In the genomic region with DNA sequence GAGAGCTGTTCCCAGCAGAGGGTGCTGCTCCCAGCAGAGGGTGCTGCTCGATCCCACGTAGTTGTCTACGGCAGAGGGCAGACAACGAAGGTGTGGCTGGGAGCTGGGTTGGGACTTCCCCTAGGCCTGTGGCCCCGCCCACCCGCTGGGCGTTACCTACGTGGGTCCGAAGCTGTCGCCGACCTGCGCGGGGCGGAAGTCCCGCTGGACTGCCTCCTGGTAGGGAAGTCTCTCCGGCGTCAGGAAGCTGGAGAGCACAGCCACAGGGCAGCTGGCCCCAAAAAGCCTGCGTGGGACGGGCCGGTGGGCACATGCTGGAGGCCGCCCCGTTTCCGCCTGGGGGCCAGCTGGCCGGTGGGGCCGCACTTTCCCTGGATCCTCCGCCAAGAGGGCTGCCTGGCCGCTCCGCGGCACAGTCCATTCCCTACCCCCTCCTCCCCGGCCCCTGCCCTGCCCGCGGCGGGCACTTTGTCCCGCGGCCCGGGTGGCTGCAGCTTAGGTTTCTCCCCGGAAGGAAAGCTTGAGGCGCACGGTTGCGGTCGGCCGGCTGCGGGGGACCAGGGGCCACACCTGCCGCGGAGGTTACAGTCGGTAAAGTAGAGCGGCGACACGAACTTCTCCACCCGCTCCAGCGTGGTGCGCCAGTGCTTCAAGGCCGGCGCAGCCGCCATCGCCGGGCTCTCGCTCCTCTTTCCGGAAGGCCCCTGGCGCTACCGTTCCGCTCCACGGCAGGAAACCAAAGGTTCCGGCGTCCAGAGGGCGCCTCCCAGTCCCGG, we compare ENCODE assay signal across 1 cellular context.
TF ChIP-seq lines count a peak whose summit lies in the region.

A gene (minus strand): TSS at position 695 of the 776 bp plus-strand sequence. CDS start 24 bp downstream, at position 671.

TF ChIP-seq in HepG2, 621 proteins besides CTCF, POLR2A, EP300 and RAD21 (continued from another document and continues in another):
- TF ChIP-seq, protein P1, sequence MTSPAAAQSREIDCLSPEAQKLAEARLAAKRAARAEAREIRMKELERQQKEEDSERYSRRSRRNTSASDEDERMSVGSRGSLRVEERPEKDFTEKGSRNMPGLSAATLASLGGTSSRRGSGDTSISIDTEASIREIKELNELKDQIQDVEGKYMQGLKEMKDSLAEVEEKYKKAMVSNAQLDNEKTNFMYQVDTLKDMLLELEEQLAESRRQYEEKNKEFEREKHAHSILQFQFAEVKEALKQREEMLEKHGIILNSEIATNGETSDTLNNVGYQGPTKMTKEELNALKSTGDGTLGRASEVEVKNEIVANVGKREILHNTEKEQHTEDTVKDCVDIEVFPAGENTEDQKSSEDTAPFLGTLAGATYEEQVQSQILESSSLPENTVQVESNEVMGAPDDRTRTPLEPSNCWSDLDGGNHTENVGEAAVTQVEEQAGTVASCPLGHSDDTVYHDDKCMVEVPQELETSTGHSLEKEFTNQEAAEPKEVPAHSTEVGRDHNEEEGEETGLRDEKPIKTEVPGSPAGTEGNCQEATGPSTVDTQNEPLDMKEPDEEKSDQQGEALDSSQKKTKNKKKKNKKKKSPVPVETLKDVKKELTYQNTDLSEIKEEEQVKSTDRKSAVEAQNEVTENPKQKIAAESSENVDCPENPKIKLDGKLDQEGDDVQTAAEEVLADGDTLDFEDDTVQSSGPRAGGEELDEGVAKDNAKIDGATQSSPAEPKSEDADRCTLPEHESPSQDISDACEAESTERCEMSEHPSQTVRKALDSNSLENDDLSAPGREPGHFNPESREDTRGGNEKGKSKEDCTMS (CRISPR knock-in tag; conservative IDR thresholded peaks at IDR 0.05): 0 out of 2 replicates have a peak, but pooled peaks have one; percentile 52
- TF ChIP-seq CCDC6 (CRISPR knock-in tag; IDR thresholded peaks at IDR 0.05) (peak; percentile 36; the same call in 1 of the 2 replicates), FOXK1 (CRISPR knock-in tag; IDR thresholded peaks at IDR 0.05; ENCODE audit: borderline replicate concordance, low read depth) (peak; percentile 79), U2AF2 (IDR thresholded peaks at IDR 0.05; ENCODE audit: low read depth, low read length) (no peak), ZNF761 (CRISPR knock-in tag; conservative IDR thresholded peaks at IDR 0.05) (peak; percentile 88), FOXK2 (IDR thresholded peaks at IDR 0.05) (no peak), NR1H2 (CRISPR knock-in tag; IDR thresholded peaks at IDR 0.05; ENCODE audit: borderline replicate concordance, low read depth) (peak; percentile 79), ZFAT (CRISPR knock-in tag; conservative IDR thresholded peaks at IDR 0.05) (no peak), CREB1 (IDR thresholded peaks at IDR 0.05) (peak; percentile 78), CREB1 (CRISPR knock-in tag; IDR thresholded peaks at IDR 0.05) (peak; percentile 70), XBP1 (CRISPR knock-in tag; IDR thresholded peaks at IDR 0.05) (no peak), ZNF468 (CRISPR knock-in tag; IDR thresholded peaks at IDR 0.05) (no peak), EED (CRISPR knock-in tag; IDR thresholded peaks at IDR 0.05) (0 out of 2 replicates have a peak, but pooled peaks have one; percentile 52), KDM6A (CRISPR knock-in tag; IDR thresholded peaks at IDR 0.05; ENCODE audit: low read depth) (no peak; the same call in 1 of the 2 replicates), ZSCAN31 (CRISPR knock-in tag; IDR thresholded peaks at IDR 0.05; ENCODE audit: low read depth) (peak; percentile 80), NAIF1 (CRISPR knock-in tag; IDR thresholded peaks at IDR 0.05; ENCODE audit: borderline replicate concordance) (peak; percentile 93), U2AF1 (optimal IDR thresholded peaks at IDR 0.05; ENCODE audit: low read depth, low read length) (peak; percentile 68), PHF20 (CRISPR knock-in tag; IDR thresholded peaks at IDR 0.05) (peak; percentile 90), ADNP (CRISPR knock-in tag; IDR thresholded peaks at IDR 0.05) (no peak), HMG20A (CRISPR knock-in tag; IDR thresholded peaks at IDR 0.05; ENCODE audit: borderline replicate concordance) (no peak; the same call in 1 of the 2 replicates), HDAC6 (IDR thresholded peaks at IDR 0.05; ENCODE audit: low read depth, low read length) (no peak), ZNF7 (CRISPR knock-in tag; IDR thresholded peaks at IDR 0.05) (no peak), JDP2 (CRISPR knock-in tag; IDR thresholded peaks at IDR 0.05; ENCODE audit: borderline replicate concordance) (no peak), ZNF350 (CRISPR knock-in tag; IDR thresholded peaks at IDR 0.05; ENCODE audit: borderline replicate concordance, low read depth) (peak; percentile 80), ZNF781 (CRISPR knock-in tag; IDR thresholded peaks at IDR 0.05; ENCODE audit: borderline replicate concordance, not compliant biosample characterization) (peak; percentile 51), ZNF552 (CRISPR knock-in tag; IDR thresholded peaks at IDR 0.05; ENCODE audit: borderline replicate concordance) (peak; percentile 13)
- TF ChIP-seq, protein P2, sequence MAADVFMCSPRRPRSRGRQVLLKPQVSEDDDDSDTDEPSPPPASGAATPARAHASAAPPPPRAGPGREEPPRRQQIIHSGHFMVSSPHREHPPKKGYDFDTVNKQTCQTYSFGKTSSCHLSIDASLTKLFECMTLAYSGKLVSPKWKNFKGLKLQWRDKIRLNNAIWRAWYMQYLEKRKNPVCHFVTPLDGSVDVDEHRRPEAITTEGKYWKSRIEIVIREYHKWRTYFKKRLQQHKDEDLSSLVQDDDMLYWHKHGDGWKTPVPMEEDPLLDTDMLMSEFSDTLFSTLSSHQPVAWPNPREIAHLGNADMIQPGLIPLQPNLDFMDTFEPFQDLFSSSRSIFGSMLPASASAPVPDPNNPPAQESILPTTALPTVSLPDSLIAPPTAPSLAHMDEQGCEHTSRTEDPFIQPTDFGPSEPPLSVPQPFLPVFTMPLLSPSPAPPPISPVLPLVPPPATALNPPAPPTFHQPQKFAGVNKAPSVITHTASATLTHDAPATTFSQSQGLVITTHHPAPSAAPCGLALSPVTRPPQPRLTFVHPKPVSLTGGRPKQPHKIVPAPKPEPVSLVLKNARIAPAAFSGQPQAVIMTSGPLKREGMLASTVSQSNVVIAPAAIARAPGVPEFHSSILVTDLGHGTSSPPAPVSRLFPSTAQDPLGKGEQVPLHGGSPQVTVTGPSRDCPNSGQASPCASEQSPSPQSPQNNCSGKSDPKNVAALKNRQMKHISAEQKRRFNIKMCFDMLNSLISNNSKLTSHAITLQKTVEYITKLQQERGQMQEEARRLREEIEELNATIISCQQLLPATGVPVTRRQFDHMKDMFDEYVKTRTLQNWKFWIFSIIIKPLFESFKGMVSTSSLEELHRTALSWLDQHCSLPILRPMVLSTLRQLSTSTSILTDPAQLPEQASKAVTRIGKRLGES (CRISPR knock-in tag; IDR thresholded peaks at IDR 0.05; ENCODE audit: borderline replicate concordance): peak; percentile 18; the same call in 1 of the 2 replicates
- TF ChIP-seq, protein P3, sequence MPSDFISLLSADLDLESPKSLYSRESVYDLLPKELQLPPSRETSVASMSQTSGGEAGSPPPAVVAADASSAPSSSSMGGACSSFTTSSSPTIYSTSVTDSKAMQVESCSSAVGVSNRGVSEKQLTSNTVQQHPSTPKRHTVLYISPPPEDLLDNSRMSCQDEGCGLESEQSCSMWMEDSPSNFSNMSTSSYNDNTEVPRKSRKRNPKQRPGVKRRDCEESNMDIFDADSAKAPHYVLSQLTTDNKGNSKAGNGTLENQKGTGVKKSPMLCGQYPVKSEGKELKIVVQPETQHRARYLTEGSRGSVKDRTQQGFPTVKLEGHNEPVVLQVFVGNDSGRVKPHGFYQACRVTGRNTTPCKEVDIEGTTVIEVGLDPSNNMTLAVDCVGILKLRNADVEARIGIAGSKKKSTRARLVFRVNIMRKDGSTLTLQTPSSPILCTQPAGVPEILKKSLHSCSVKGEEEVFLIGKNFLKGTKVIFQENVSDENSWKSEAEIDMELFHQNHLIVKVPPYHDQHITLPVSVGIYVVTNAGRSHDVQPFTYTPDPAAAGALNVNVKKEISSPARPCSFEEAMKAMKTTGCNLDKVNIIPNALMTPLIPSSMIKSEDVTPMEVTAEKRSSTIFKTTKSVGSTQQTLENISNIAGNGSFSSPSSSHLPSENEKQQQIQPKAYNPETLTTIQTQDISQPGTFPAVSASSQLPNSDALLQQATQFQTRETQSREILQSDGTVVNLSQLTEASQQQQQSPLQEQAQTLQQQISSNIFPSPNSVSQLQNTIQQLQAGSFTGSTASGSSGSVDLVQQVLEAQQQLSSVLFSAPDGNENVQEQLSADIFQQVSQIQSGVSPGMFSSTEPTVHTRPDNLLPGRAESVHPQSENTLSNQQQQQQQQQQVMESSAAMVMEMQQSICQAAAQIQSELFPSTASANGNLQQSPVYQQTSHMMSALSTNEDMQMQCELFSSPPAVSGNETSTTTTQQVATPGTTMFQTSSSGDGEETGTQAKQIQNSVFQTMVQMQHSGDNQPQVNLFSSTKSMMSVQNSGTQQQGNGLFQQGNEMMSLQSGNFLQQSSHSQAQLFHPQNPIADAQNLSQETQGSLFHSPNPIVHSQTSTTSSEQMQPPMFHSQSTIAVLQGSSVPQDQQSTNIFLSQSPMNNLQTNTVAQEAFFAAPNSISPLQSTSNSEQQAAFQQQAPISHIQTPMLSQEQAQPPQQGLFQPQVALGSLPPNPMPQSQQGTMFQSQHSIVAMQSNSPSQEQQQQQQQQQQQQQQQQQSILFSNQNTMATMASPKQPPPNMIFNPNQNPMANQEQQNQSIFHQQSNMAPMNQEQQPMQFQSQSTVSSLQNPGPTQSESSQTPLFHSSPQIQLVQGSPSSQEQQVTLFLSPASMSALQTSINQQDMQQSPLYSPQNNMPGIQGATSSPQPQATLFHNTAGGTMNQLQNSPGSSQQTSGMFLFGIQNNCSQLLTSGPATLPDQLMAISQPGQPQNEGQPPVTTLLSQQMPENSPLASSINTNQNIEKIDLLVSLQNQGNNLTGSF (CRISPR knock-in tag; IDR thresholded peaks at IDR 0.05): no peak
- TF ChIP-seq, protein P4, sequence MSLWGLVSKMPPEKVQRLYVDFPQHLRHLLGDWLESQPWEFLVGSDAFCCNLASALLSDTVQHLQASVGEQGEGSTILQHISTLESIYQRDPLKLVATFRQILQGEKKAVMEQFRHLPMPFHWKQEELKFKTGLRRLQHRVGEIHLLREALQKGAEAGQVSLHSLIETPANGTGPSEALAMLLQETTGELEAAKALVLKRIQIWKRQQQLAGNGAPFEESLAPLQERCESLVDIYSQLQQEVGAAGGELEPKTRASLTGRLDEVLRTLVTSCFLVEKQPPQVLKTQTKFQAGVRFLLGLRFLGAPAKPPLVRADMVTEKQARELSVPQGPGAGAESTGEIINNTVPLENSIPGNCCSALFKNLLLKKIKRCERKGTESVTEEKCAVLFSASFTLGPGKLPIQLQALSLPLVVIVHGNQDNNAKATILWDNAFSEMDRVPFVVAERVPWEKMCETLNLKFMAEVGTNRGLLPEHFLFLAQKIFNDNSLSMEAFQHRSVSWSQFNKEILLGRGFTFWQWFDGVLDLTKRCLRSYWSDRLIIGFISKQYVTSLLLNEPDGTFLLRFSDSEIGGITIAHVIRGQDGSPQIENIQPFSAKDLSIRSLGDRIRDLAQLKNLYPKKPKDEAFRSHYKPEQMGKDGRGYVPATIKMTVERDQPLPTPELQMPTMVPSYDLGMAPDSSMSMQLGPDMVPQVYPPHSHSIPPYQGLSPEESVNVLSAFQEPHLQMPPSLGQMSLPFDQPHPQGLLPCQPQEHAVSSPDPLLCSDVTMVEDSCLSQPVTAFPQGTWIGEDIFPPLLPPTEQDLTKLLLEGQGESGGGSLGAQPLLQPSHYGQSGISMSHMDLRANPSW (CRISPR knock-in tag; IDR thresholded peaks at IDR 0.05; ENCODE audit: borderline replicate concordance): peak; percentile 72; the same call in 1 of the 2 replicates
- TF ChIP-seq, protein P5, sequence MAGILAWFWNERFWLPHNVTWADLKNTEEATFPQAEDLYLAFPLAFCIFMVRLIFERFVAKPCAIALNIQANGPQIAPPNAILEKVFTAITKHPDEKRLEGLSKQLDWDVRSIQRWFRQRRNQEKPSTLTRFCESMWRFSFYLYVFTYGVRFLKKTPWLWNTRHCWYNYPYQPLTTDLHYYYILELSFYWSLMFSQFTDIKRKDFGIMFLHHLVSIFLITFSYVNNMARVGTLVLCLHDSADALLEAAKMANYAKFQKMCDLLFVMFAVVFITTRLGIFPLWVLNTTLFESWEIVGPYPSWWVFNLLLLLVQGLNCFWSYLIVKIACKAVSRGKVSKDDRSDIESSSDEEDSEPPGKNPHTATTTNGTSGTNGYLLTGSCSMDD (CRISPR knock-in tag; IDR thresholded peaks at IDR 0.05): no peak
- TF ChIP-seq, protein P6, sequence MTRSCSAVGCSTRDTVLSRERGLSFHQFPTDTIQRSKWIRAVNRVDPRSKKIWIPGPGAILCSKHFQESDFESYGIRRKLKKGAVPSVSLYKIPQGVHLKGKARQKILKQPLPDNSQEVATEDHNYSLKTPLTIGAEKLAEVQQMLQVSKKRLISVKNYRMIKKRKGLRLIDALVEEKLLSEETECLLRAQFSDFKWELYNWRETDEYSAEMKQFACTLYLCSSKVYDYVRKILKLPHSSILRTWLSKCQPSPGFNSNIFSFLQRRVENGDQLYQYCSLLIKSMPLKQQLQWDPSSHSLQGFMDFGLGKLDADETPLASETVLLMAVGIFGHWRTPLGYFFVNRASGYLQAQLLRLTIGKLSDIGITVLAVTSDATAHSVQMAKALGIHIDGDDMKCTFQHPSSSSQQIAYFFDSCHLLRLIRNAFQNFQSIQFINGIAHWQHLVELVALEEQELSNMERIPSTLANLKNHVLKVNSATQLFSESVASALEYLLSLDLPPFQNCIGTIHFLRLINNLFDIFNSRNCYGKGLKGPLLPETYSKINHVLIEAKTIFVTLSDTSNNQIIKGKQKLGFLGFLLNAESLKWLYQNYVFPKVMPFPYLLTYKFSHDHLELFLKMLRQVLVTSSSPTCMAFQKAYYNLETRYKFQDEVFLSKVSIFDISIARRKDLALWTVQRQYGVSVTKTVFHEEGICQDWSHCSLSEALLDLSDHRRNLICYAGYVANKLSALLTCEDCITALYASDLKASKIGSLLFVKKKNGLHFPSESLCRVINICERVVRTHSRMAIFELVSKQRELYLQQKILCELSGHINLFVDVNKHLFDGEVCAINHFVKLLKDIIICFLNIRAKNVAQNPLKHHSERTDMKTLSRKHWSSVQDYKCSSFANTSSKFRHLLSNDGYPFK (CRISPR knock-in tag; IDR thresholded peaks at IDR 0.05; ENCODE audit: borderline replicate concordance): peak; percentile 93
- TF ChIP-seq, protein P7, sequence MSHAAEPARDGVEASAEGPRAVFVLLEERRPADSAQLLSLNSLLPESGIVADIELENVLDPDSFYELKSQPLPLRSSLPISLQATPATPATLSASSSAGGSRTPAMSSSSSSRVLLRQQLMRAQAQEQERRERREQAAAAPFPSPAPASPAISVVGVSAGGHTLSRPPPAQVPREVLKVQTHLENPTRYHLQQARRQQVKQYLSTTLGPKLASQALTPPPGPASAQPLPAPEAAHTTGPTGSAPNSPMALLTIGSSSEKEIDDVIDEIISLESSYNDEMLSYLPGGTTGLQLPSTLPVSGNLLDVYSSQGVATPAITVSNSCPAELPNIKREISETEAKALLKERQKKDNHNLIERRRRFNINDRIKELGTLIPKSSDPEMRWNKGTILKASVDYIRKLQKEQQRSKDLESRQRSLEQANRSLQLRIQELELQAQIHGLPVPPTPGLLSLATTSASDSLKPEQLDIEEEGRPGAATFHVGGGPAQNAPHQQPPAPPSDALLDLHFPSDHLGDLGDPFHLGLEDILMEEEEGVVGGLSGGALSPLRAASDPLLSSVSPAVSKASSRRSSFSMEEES (CRISPR knock-in tag; IDR thresholded peaks at IDR 0.05): peak; percentile 28
- TF ChIP-seq, protein P8, sequence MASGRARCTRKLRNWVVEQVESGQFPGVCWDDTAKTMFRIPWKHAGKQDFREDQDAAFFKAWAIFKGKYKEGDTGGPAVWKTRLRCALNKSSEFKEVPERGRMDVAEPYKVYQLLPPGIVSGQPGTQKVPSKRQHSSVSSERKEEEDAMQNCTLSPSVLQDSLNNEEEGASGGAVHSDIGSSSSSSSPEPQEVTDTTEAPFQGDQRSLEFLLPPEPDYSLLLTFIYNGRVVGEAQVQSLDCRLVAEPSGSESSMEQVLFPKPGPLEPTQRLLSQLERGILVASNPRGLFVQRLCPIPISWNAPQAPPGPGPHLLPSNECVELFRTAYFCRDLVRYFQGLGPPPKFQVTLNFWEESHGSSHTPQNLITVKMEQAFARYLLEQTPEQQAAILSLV (CRISPR knock-in tag; IDR thresholded peaks at IDR 0.05; ENCODE audit: borderline replicate concordance): peak; percentile 85; the same call in 1 of the 2 replicates
